In genomic region chr11:62471603-62472002, GRCh38 we compare ENCODE assay signal across 16 cellular contexts. TPM values are rescaled to one million over a fixed set of nuclear protein-coding genes. Genes with fewer than 3 reads are reported as not detected.
A peak's percentile ranks its signal among the peaks of the same experiment; 100 is the strongest.
DNase-seq lines count a peak whose midpoint lies in the region; ATAC-seq, FAIRE-seq and TF ChIP-seq lines count a peak whose summit lies in the region.
"Had no signal": no experiment of that assay in that cellular context is flagged by ENCODE, and none has a peak within 500 bp of the region (broad histone marks: within the 10 kb centered on the region; RNA-seq: fewer than 3 reads in every experiment).

No MANE protein-coding gene starts in this region.

- no peaks in the 10 kb centered on the region for H3K27me3 Mint-ChIP-seq in dendritic cell treated with granulocyte-macrophage colony-stimulating factor and Interleukin-4, amounts not matched to agents 40 ng/mL and 50 ng/mL, for 4 days

- no peak for FAIRE-seq in H54 (lab: Jason Lieb, UNC)

- TF ChIP-seq CTCF in PC-3 (conservative IDR thresholded peaks at IDR 0.05; ENCODE audit: low read depth, low read length) (no peak), uterus (IDR thresholded peaks at IDR 0.05) (no peak)

- no peaks in the 10 kb centered on the region for H3K79me2 ChIP-seq in PC-3 (ENCODE audit: low read length)

- H3K27ac ChIP-seq in PC-3 (ENCODE audit: low read length) (peak overlapping the region; percentile 90), muscle layer of duodenum (ENCODE audit: low read length) (peak overlapping the region; percentile 63), uterus (peak overlapping the region; percentile 82 to 83)
- H3K27ac ChIP-seq: BLaER1 had no signal

- POLR2A ChIA-PET in PC-3 (lab: Charles Lee; ENCODE audit: unreplicated experiment) = no interaction called here

- no peak overlapping the region for H3K4me3 ChIP-seq in PC-3 (ENCODE audit: low read length)
- no peak overlapping the region for H3K4me3 ChIP-seq in muscle layer of duodenum (ENCODE audit: low read depth in 1 of 2, low read length in 2 of 2)
- H3K4me3 ChIP-seq in uterus = no peak overlapping the region
- H3K4me3 ChIP-seq: BLaER1 had no signal

- TF ChIP-seq POLR2A in uterus (IDR thresholded peaks at IDR 0.05) (no peak), H54 (IDR thresholded peaks at IDR 0.05; ENCODE audit: low read depth, low read length) (no peak)

- H3K9me3 ChIP-seq in PC-3 (ENCODE audit: low read length) (no peaks in the 10 kb centered on the region), muscle layer of duodenum (ENCODE audit: control insufficient read depth in 1 of 2, low read length in 2 of 2) (no peaks in the 10 kb centered on the region), uterus (no peaks in the 10 kb centered on the region)
- H3K9me3 ChIP-seq: BLaER1 had no signal

- no peak overlapping the region for H2AFZ ChIP-seq in PC-3 (ENCODE audit: low read length)

- H3F3A ChIP-seq in PC-3 (ENCODE audit: low read length, unreplicated experiment) = no peaks in the 10 kb centered on the region

- ATAC-seq in PC-3 = no peak
- no peak for ATAC-seq in HG02981 (IDR thresholded peaks at IDR 0.05; ENCODE audit: unreplicated experiment)
- ATAC-seq: Right ventricle myocardium inferior had no signal

- peak overlapping the region; percentile 42; the same call in 1 of the 2 replicates for H3K9ac ChIP-seq in PC-3 (ENCODE audit: low read length)
- H3K9ac ChIP-seq: BLaER1 had no signal

- peaks cover 20% of the 10 kb centered on the region for H3K4me1 Mint-ChIP-seq in dendritic cell treated with granulocyte-macrophage colony-stimulating factor and Interleukin-4, amounts not matched to agents 40 ng/mL and 50 ng/mL, for 4 days (ENCODE audit: low read depth)

- H3K4me3 Mint-ChIP-seq in dendritic cell treated with granulocyte-macrophage colony-stimulating factor and Interleukin-4, amounts not matched to agents 40 ng/mL and 50 ng/mL, for 4 days = no peak overlapping the region
- H3K4me3 Mint-ChIP-seq: H9 had no signal

- no TSS peak for BruUV-seq in PC-3 (replicated peaks; lab: Mats Ljungman, UMichigan)

- no peaks in the 10 kb centered on the region for H4K20me1 ChIP-seq in PC-3 (ENCODE audit: low read length)
- H4K20me1 ChIP-seq: BLaER1 had no signal

- H3K27me3 ChIP-seq in PC-3 (ENCODE audit: low read length) (no peaks in the 10 kb centered on the region), muscle layer of duodenum (ENCODE audit: low read depth, low read length) (no peaks in the 10 kb centered on the region), uterus (no peaks in the 10 kb centered on the region)
- H3K27me3 ChIP-seq: BLaER1 had no signal

- no peak for DNase-seq in PC-3
- no peak for DNase-seq in uterus
- no peak for DNase-seq in H54 (ENCODE audit: insufficient read length, low spot score)
- DNase-seq in activated effector memory CD4-positive, alpha-beta T cell treated with Interleukin-2 at 50 U/mL for 16 hours = no peak
- DNase-seq: DMS 273 treated with DMSO at 0.1 percent for 48 hours, H9, NCI-H1436 treated with DMSO at 0.1 percent for 48 hours, NCI-H2081 treated with DMSO at 0.1 percent for 48 hours, NCI-H2227 treated with DMSO at 0.1 percent for 48 hours, NCI-H524 treated with DMSO at 0.1 percent for 48 hours had no signal

- intact Hi-C loops in PC-3 (cut with micrococcal nuclease) = no loop called here
- intact Hi-C loops in dendritic cell treated with granulocyte-macrophage colony-stimulating factor and Interleukin-4, amounts not matched to agents 40 ng/mL and 50 ng/mL, for 4 days (cut with micrococcal nuclease) = no loop called here
- intact Hi-C loops in uterus (cut with DNase I; ENCODE audit: low total_unique reads) = no loop called here

- H3K36me3 ChIP-seq in PC-3 (ENCODE audit: low read depth, low read length) (no peaks in the 10 kb centered on the region), muscle layer of duodenum (ENCODE audit: control insufficient read depth in 1 of 2, insufficient read depth in 2 of 2, low read length in 2 of 2) (no peaks in the 10 kb centered on the region), uterus (no peaks in the 10 kb centered on the region)
- H3K36me3 ChIP-seq: BLaER1 had no signal

- no peaks in the 10 kb centered on the region for H3K36me3 Mint-ChIP-seq in dendritic cell treated with granulocyte-macrophage colony-stimulating factor and Interleukin-4, amounts not matched to agents 40 ng/mL and 50 ng/mL, for 4 days (ENCODE audit: low read depth)

- H3K9me3 Mint-ChIP-seq in dendritic cell treated with granulocyte-macrophage colony-stimulating factor and Interleukin-4, amounts not matched to agents 40 ng/mL and 50 ng/mL, for 4 days = no peaks in the 10 kb centered on the region
- H3K9me3 Mint-ChIP-seq: H9 had no signal

- peak overlapping the region; percentile 74 for H3K27ac Mint-ChIP-seq in dendritic cell treated with granulocyte-macrophage colony-stimulating factor and Interleukin-4, amounts not matched to agents 40 ng/mL and 50 ng/mL, for 4 days

- H3K9me2 ChIP-seq in PC-3 (replicated peaks; ENCODE audit: low read length) = no peaks in the 10 kb centered on the region

- CTCF ChIA-PET in PC-3 (lab: Charles Lee) = no interaction called here

- H3K4me1 ChIP-seq in PC-3 (ENCODE audit: insufficient read depth, low read length) (peaks cover 18% of the 10 kb centered on the region), muscle layer of duodenum (ENCODE audit: control insufficient read depth in 1 of 2, insufficient read depth in 2 of 2, low read length in 2 of 2) (peaks cover 4 to 12% of the 10 kb centered on the region in 2 donors), uterus (no peaks in the 10 kb centered on the region)
- H3K4me1 ChIP-seq: BLaER1 had no signal

- H3K4me2 ChIP-seq in PC-3 (ENCODE audit: low read length) = peak overlapping the region; percentile 56
- H3K4me2 ChIP-seq: BLaER1 had no signal

RNA-seq across cellular contexts. Expression of gene SCGB1A1, which starts 52.8 kb away (rescaled TPM):
- total RNA-seq in PC-3 (2014; rRNA removed) = not detected in 2 replicates
- not detected for total RNA-seq in uterus
- total RNA-seq: H9, HT1080, Right ventricle myocardium inferior had no signal
